In genomic region chr4:25484243-25484721, GRCh38 we compare ENCODE assay signal across 16 cellular contexts.
A peak's percentile ranks its signal among the peaks of the same experiment; 100 is the strongest.
DNase-seq lines count a peak whose midpoint lies in the region; ATAC-seq, FAIRE-seq and TF ChIP-seq lines count a peak whose summit lies in the region.
"Had no signal": no experiment of that assay in that cellular context is flagged by ENCODE, and none has a peak within 500 bp of the region (broad histone marks: within the 10 kb centered on the region; RNA-seq: fewer than 3 reads in every experiment).

No MANE protein-coding gene starts in this region.

- no peak overlapping the region for H3K14ac ChIP-seq in H1 (ENCODE audit: insufficient read length)

- H3K23me2 ChIP-seq in H1 (ENCODE audit: low read depth, low read length) = no peaks in the 10 kb centered on the region

- TF ChIP-seq CTCF in MCF 10A (IDR thresholded peaks at IDR 0.05; ENCODE audit: unreplicated experiment) = no peak
- TF ChIP-seq CTCF in breast epithelium (IDR thresholded peaks at IDR 0.05) = no peak
- TF ChIP-seq CTCF in H1 (IDR thresholded peaks at IDR 0.05; ENCODE audit: control extremely low read depth in 1 of 3, insufficient read depth in 1 of 3, low read depth in 1 of 3, low read length in 3 of 3) = no peak
- no peak for TF ChIP-seq CTCF in right lobe of liver (IDR thresholded peaks at IDR 0.05)

- no peaks in the 10 kb centered on the region for H4K20me1 ChIP-seq in H1 (replicated peaks in 1 of 2; ENCODE audit: control insufficient read depth in 1 of 2, insufficient read depth in 2 of 2, low read length in 2 of 2)

- H3K4ac ChIP-seq in H1 (replicated peaks; ENCODE audit: insufficient read length, low read depth, low read length) = peak overlapping the region; percentile 80

- WGBS in H1 (ENCODE audit: extremely low coverage in 1 of 2, insufficient coverage in 1 of 2, insufficient read length in 1 of 2, insufficient replicate concordance in 2 of 2, low coverage in 1 of 2, low lambda C conversion rate in 2 of 2, missing lambda C conversion rate in 1 of 2), 2 experiments = 64% methylated on average over 3 of the region's 3 CpGs; no CpG with 5 or more reads in 1 of the 2 experiments
- WGBS in right lobe of liver (ENCODE audit: insufficient coverage, low coverage, low lambda C conversion rate, missing lambda C conversion rate) = 65% methylated on average over 3 of the region's 3 CpGs

- no peak for TF ChIP-seq RAD21 in H1 (IDR thresholded peaks at IDR 0.05 in 1 of 2, conservative IDR thresholded peaks at IDR 0.05 in 1 of 2; ENCODE audit: low read depth in 2 of 2, low read length in 2 of 2)

- H3K27me3 Mint-ChIP-seq in MCF 10A (ENCODE audit: insufficient read depth, unreplicated experiment) = no peaks in the 10 kb centered on the region
- H3K27me3 Mint-ChIP-seq: dendritic cell treated with granulocyte-macrophage colony-stimulating factor and Interleukin-4, amounts not matched to agents 40 ng/mL and 50 ng/mL, for 4 days had no signal

- H2BK15ac ChIP-seq in H1 (ENCODE audit: low read length) = no peak overlapping the region; the same call in 1 of the 2 replicates

- H3K4me2 ChIP-seq in H1 (ENCODE audit: insufficient read depth in 1 of 2, low read depth in 2 of 2, low read length in 2 of 2) = no peak overlapping the region; a peak in 1 of 4 replicates

- H3K36me3 Mint-ChIP-seq in MCF 10A (ENCODE audit: insufficient read depth, unreplicated experiment) = no peaks in the 10 kb centered on the region

- no peak overlapping the region for H3K56ac ChIP-seq in H1 (replicated peaks; ENCODE audit: insufficient read length, low read depth, low read length)

- H3K4me3 ChIP-seq in breast epithelium (no peak overlapping the region), H1 (ENCODE audit: extremely low read depth in 1 of 4, insufficient read depth in 2 of 4, low read depth in 3 of 4, low read length in 4 of 4) (no peak overlapping the region), right lobe of liver (no peak overlapping the region)
- H3K4me3 ChIP-seq: pancreas, thyroid gland had no signal

- H3K79me1 ChIP-seq in H1 (ENCODE audit: low read depth, low read length) = no peaks in the 10 kb centered on the region

- intact Hi-C loops in MCF 10A (cut with micrococcal nuclease) (no loop called here), breast epithelium (cut with DNase I; ENCODE audit: low total_unique reads) (no loop called here), right lobe of liver (cut with DNase I) (no loop called here)

- ATAC-seq in HG03571 (IDR thresholded peaks at IDR 0.05; ENCODE audit: unreplicated experiment) (no peak), right lobe of liver (no peak)
- ATAC-seq: pancreas had no signal

- H3K36me3 ChIP-seq in breast epithelium (no peaks in the 10 kb centered on the region), H1 (ENCODE audit: control insufficient read depth in 2 of 4, insufficient read depth in 4 of 4, low read length in 3 of 4) (no peaks in the 10 kb centered on the region; a peak in 1 of 8 replicates), right lobe of liver (no peaks in the 10 kb centered on the region)
- H3K36me3 ChIP-seq: pancreas, thyroid gland had no signal

- FAIRE-seq in H1 (lab: Jason Lieb, UNC) = no peak
- FAIRE-seq: pancreas had no signal

- no peaks in the 10 kb centered on the region for H3K9me3 Mint-ChIP-seq in MCF 10A (ENCODE audit: unreplicated experiment)

- H3K27me3 ChIP-seq in breast epithelium (no peaks in the 10 kb centered on the region), H1 (replicated peaks in 1 of 4; ENCODE audit: control insufficient read depth in 3 of 4, extremely low read depth in 1 of 4, insufficient read depth in 3 of 4, low read length in 3 of 4) (peaks cover 0 to 5% (median 0%) of the 10 kb centered on the region in 4 experiments; a peak in 2 of 7 replicates), right lobe of liver (no peaks in the 10 kb centered on the region)
- H3K27me3 ChIP-seq: pancreas, thyroid gland had no signal

- no peak overlapping the region for H2AFZ ChIP-seq in H1 (ENCODE audit: low read length)

- CTCF ChIA-PET in MCF 10A (lab: Yijun Ruan, JAX) = interaction anchor here (0.6 to 0.8 kb wide), 3 partner anchors 12 to 50 kb away, joined by 3 read pairs; no protein-coding TSS in a partner anchor
- CTCF ChIA-PET in H1 (lab: Charles Lee; ENCODE audit: partially characterized antibody) = interaction anchor here (1.3 to 2.0 kb wide), 3 partner anchors 22 to 47 kb away, joined by 3 to 7 read pairs (median 4); no protein-coding TSS in a partner anchor

- no peak overlapping the region for H3K27ac Mint-ChIP-seq in MCF 10A (ENCODE audit: low read depth, unreplicated experiment)
- H3K27ac Mint-ChIP-seq: dendritic cell treated with granulocyte-macrophage colony-stimulating factor and Interleukin-4, amounts not matched to agents 40 ng/mL and 50 ng/mL, for 4 days had no signal

- no peak overlapping the region for H3K27ac ChIP-seq in breast epithelium
- no peak overlapping the region for H3K27ac ChIP-seq in H1 (ENCODE audit: low read depth, low read length)
- H3K27ac ChIP-seq in right lobe of liver = no peak overlapping the region
- H3K27ac ChIP-seq: pancreas, thyroid gland had no signal

- no peak for TF ChIP-seq EP300 in H1 (IDR thresholded peaks at IDR 0.05; ENCODE audit: borderline replicate concordance in 1 of 2, low read depth in 2 of 2, low read length in 2 of 2)

- peak; percentile 33 for DNase-seq in MCF 10A (ENCODE audit: unreplicated experiment)
- no peak for DNase-seq in breast epithelium (ENCODE audit: low spot score in 2 of 2)
- peak; percentile 79 for DNase-seq in NCI-H2196 (lab: John Stamatoyannopoulos, UW; ENCODE audit: unreplicated experiment)
- no peak for DNase-seq in H1 (ENCODE audit: low read depth in 1 of 2, low spot score in 2 of 2)
- no peak for DNase-seq in activated T-cell treated with anti-CD3 and anti-CD28 coated beads, Interleukin-2, amount 50 U/mL, for 48 hours
- DNase-seq in stimulated activated CD4-positive, alpha-beta T cell treated with anti-CD3 and anti-CD28 coated beads, Interleukin-1b, Interleukin-23, amount 100 ng/mL, for 48 hours = no peak
- DNase-seq in right lobe of liver = no peak
- DNase-seq: activated CD4-positive, alpha-beta T cell treated with anti-CD3 and anti-CD28 coated beads for 1 hour; KG1; NCI-H2171 treated with DMSO at 0.1 percent for 48 hours; pancreas; stimulated activated CD4-positive, alpha-beta T cell treated with anti-CD3 and anti-CD28 coated beads, Interleukin-12 subunit alpha, Interleukin-12 subunit beta, amount 100 ng/mL, for 4 hours; T-helper 1 cell; thyroid gland had no signal

- H2BK120ac ChIP-seq in H1 (replicated peaks; ENCODE audit: low read depth, low read length) = peak overlapping the region; percentile 58

- no peaks in the 10 kb centered on the region for H3K79me2 ChIP-seq in H1 (ENCODE audit: control insufficient read depth in 1 of 2, insufficient read depth in 2 of 2, low read length in 2 of 2)

- no peak overlapping the region for H2BK5ac ChIP-seq in H1 (ENCODE audit: low read depth, low read length)

- H3K4me1 Mint-ChIP-seq in MCF 10A (ENCODE audit: insufficient read depth, unreplicated experiment) = no peaks in the 10 kb centered on the region

- TF ChIP-seq POLR2A in breast epithelium (IDR thresholded peaks at IDR 0.05) (no peak), H1 (IDR thresholded peaks at IDR 0.05; ENCODE audit: control extremely low read depth in 1 of 2, low read depth in 2 of 2, low read length in 2 of 2) (no peak), right lobe of liver (IDR thresholded peaks at IDR 0.05) (no peak)

- no peak overlapping the region for H2BK20ac ChIP-seq in H1 (ENCODE audit: low read length)

- H3K18ac ChIP-seq in H1 (ENCODE audit: extremely low read depth, low read length) = no peak overlapping the region

- H4K5ac ChIP-seq in H1 (ENCODE audit: insufficient read length, low read depth, low read length) = no peak overlapping the region

- H3K23ac ChIP-seq in H1 (ENCODE audit: insufficient read length) = no peak overlapping the region

- H3K4me1 ChIP-seq in breast epithelium (no peaks in the 10 kb centered on the region), H1 (replicated peaks in 1 of 4; ENCODE audit: control insufficient read depth in 3 of 4, insufficient read depth in 4 of 4, low read length in 3 of 4) (peaks cover 0 to 16% (median 9%) of the 10 kb centered on the region in 4 experiments; a peak in 4 of 7 replicates), right lobe of liver (no peaks in the 10 kb centered on the region)
- H3K4me1 ChIP-seq: pancreas, thyroid gland had no signal

- H3K9me3 ChIP-seq in breast epithelium = peaks cover 0 to 7% of the 10 kb centered on the region in 2 donors
- peaks cover 0 to 4% of the 10 kb centered on the region in 2 experiments; a peak in 1 of 4 replicates for H3K9me3 ChIP-seq in H1 (ENCODE audit: insufficient read depth in 2 of 2, low read depth in 1 of 2, low read length in 1 of 2)
- H3K9me3 ChIP-seq in right lobe of liver = no peaks in the 10 kb centered on the region
- H3K9me3 ChIP-seq: pancreas, thyroid gland had no signal

- H3K9ac ChIP-seq in H1 (replicated peaks in 1 of 4; ENCODE audit: extremely low read depth in 1 of 4, low read depth in 3 of 4, low read length in 3 of 4) = no peak overlapping the region

- no peak overlapping the region for H4K8ac ChIP-seq in H1 (ENCODE audit: extremely low read depth, insufficient read depth, low read length)

- no peak overlapping the region for H2AK5ac ChIP-seq in H1 (ENCODE audit: low read depth, low read length)

- no TSS peak for BruUV-seq in MCF 10A (replicated peaks; lab: Mats Ljungman, UMichigan)

- no peak overlapping the region for H4K91ac ChIP-seq in H1 (replicated peaks; ENCODE audit: insufficient read length, low read length)

- no peak overlapping the region for H2BK12ac ChIP-seq in H1 (ENCODE audit: low read depth, low read length)

- POLR2A ChIA-PET in MCF 10A (lab: Yijun Ruan, JAX) = no interaction called here
- POLR2A ChIA-PET in H1 (lab: Charles Lee; ENCODE audit: partially characterized antibody) = interaction anchor here (1.1 kb wide), 1 partner anchor 269 kb away, joined by 7 read pairs; no protein-coding TSS in a partner anchor

- no peak overlapping the region for H3K4me3 Mint-ChIP-seq in MCF 10A (ENCODE audit: unreplicated experiment)
- H3K4me3 Mint-ChIP-seq: dendritic cell treated with granulocyte-macrophage colony-stimulating factor and Interleukin-4, amounts not matched to agents 40 ng/mL and 50 ng/mL, for 4 days had no signal

TF ChIP-seq in H1, 55 proteins besides CTCF, POLR2A, EP300 and RAD21 (continues in another document):
- TF ChIP-seq EZH2 (IDR thresholded peaks at IDR 0.05; ENCODE audit: low read depth, low read length, severe bottlenecking) = no peak
- TF ChIP-seq PHF8 (conservative IDR thresholded peaks at IDR 0.05; ENCODE audit: low read depth, low read length) = no peak
- no peak for TF ChIP-seq CREB1 (IDR thresholded peaks at IDR 0.05)
- TF ChIP-seq TCF12 (IDR thresholded peaks at IDR 0.05; ENCODE audit: low read depth, low read length) = no peak
- TF ChIP-seq CTBP2 (IDR thresholded peaks at IDR 0.05; ENCODE audit: borderline replicate concordance, insufficient read depth, insufficient read length, low read length) = no peak
- TF ChIP-seq GTF2F1 (IDR thresholded peaks at IDR 0.05; ENCODE audit: borderline replicate concordance, low read depth, low read length) = no peak
- no peak for TF ChIP-seq MAFK (IDR thresholded peaks at IDR 0.05; ENCODE audit: low read depth, low read length)
- TF ChIP-seq RBBP5 (IDR thresholded peaks at IDR 0.05; ENCODE audit: borderline replicate concordance, low read depth, low read length) = no peak
- TF ChIP-seq SP2 (IDR thresholded peaks at IDR 0.05; ENCODE audit: low read length) = no peak

Comparison
In these comparisons a context has a peak if more than half of its experiments do, and no peak if none do; other contexts are left out.
1. DNase-seq: peak in MCF 10A (single experiment) and NCI-H2196 (single experiment); none in breast epithelium (0 of 2), H1 (0 of 2), activated T-cell treated with anti-CD3 and anti-CD28 coated beads, Interleukin-2, amount 50 U/mL, for 48 hours (0 of 2), stimulated activated CD4-positive, alpha-beta T cell treated with anti-CD3 and anti-CD28 coated beads, Interleukin-1b, Interleukin-23, amount 100 ng/mL, for 48 hours (single experiment) and right lobe of liver (0 of 3).